ENCODE assay signal across 28 cellular contexts in genomic region chr3:138263104-138263503, GRCh38.
DNase-seq lines count a peak whose midpoint lies in the region; ATAC-seq and TF ChIP-seq lines count a peak whose summit lies in the region.
"Had no signal": no experiment of that assay in that cellular context is flagged by ENCODE, and none has a peak within 500 bp of the region (broad histone marks: within the 10 kb centered on the region; RNA-seq: fewer than 3 reads in every experiment).

No MANE protein-coding gene starts in this region.

- H3K4me3 ChIP-seq in AG09309 (ENCODE audit: control insufficient read depth, low read depth, low read length) (no peak overlapping the region), choroid plexus epithelial cell (ENCODE audit: low read depth, low read length) (no peak overlapping the region)
- H3K4me3 ChIP-seq: BLaER1, GM23248, pancreas, thoracic aorta, vagina had no signal

- peak; percentile 6 for TF ChIP-seq CTCF in AG09309 (IDR thresholded peaks at IDR 0.05; ENCODE audit: control insufficient read depth, insufficient read depth, low read depth, low read length, missing control alignments)
- TF ChIP-seq CTCF in HFFc6 (IDR thresholded peaks at IDR 0.05): peak; percentile 35; the same call in 1 of the 2 replicates
- TF ChIP-seq CTCF in choroid plexus epithelial cell (conservative IDR thresholded peaks at IDR 0.05; ENCODE audit: low read depth, low read length): peak; percentile 29

- H3K4me1 Mint-ChIP-seq in HFFc6 (ENCODE audit: low read depth): no peaks in the 10 kb centered on the region
- H3K4me1 Mint-ChIP-seq: activated CD4-positive, alpha-beta T cell treated with anti-CD3 and anti-CD28 coated beads, Interleukin-2, amount 10 ng/mL, durations not matched to agents 7 days and 5 days; activated CD8-positive, alpha-beta memory T cell treated with anti-CD3 and anti-CD28 coated beads, Interleukin-2, amount 10 ng/mL, durations not matched to agents 7 days and 5 days; mesothelial cell of epicardium had no signal

- DNase-seq in AG09309 (ENCODE audit: low read depth): no peak
- DNase-seq in HFFc6: no peak
- peak; percentile 23 for DNase-seq in choroid plexus epithelial cell (ENCODE audit: low read depth)
- peak; percentile 27 for DNase-seq in medulla oblongata (ENCODE audit: extremely low spot score)
- DNase-seq in H4 (ENCODE audit: low spot score): no peak
- no peak for DNase-seq in DMS53 treated with DMSO at 0.1 percent for 48 hours (lab: John Stamatoyannopoulos, UW; ENCODE audit: unreplicated experiment)
- DNase-seq: activated CD4-positive, alpha-beta T cell treated with anti-CD3 and anti-CD28 coated beads, Interleukin-2, amount 10 ng/mL, durations not matched to agents 7 days and 5 days; activated CD8-positive, alpha-beta memory T cell treated with anti-CD3 and anti-CD28 coated beads, Interleukin-2, amount 10 ng/mL, durations not matched to agents 7 days and 5 days; activated naive CD4-positive, alpha-beta T cell treated with anti-CD3 and anti-CD28 coated beads, Interleukin-2, amount 50 U/mL, for 16 hours; aorta; dermis blood vessel endothelial cell; GM23248; KG1; natural killer cell; NCI-H146; NCI-H2171 treated with DMSO at 0.1 percent for 48 hours; NCI-H524; pancreas; stimulated activated CD4-positive, alpha-beta T cell treated with anti-CD3 and anti-CD28 coated beads, Interleukin-4, amount 100 ng/mL, for 4 hours; stimulated activated naive CD4-positive, alpha-beta T cell had no signal

- H3K4me3 Mint-ChIP-seq in HFFc6: no peak overlapping the region
- H3K4me3 Mint-ChIP-seq: activated CD4-positive, alpha-beta T cell treated with anti-CD3 and anti-CD28 coated beads, Interleukin-2, amount 10 ng/mL, durations not matched to agents 7 days and 5 days; activated CD8-positive, alpha-beta memory T cell treated with anti-CD3 and anti-CD28 coated beads, Interleukin-2, amount 10 ng/mL, durations not matched to agents 7 days and 5 days; mesothelial cell of epicardium; natural killer cell had no signal

- ATAC-seq in HG02759 (IDR thresholded peaks at IDR 0.05; ENCODE audit: unreplicated experiment) (no peak), GM21447 (IDR thresholded peaks at IDR 0.05; ENCODE audit: unreplicated experiment) (no peak)
- ATAC-seq: activated CD8-positive, alpha-beta memory T cell treated with anti-CD3 and anti-CD28 coated beads, Interleukin-2, amount 10 ng/mL, durations not matched to agents 7 days and 5 days; left lobe of liver; natural killer cell; pancreas; sciatic nerve had no signal

- H3K27me3 Mint-ChIP-seq in HFFc6 (ENCODE audit: insufficient read depth): no peaks in the 10 kb centered on the region; the same call in 1 of the 2 replicates
- H3K27me3 Mint-ChIP-seq: activated CD4-positive, alpha-beta T cell treated with anti-CD3 and anti-CD28 coated beads, Interleukin-2, amount 10 ng/mL, durations not matched to agents 7 days and 5 days; activated CD8-positive, alpha-beta memory T cell treated with anti-CD3 and anti-CD28 coated beads, Interleukin-2, amount 10 ng/mL, durations not matched to agents 7 days and 5 days had no signal

- H3K9me3 Mint-ChIP-seq in HFFc6: no peaks in the 10 kb centered on the region
- H3K9me3 Mint-ChIP-seq: activated CD4-positive, alpha-beta T cell treated with anti-CD3 and anti-CD28 coated beads, Interleukin-2, amount 10 ng/mL, durations not matched to agents 7 days and 5 days; mesothelial cell of epicardium; natural killer cell had no signal

- H3K27ac Mint-ChIP-seq in HFFc6: no peak overlapping the region
- H3K27ac Mint-ChIP-seq: activated CD4-positive, alpha-beta T cell treated with anti-CD3 and anti-CD28 coated beads, Interleukin-2, amount 10 ng/mL, durations not matched to agents 7 days and 5 days; activated CD8-positive, alpha-beta memory T cell treated with anti-CD3 and anti-CD28 coated beads, Interleukin-2, amount 10 ng/mL, durations not matched to agents 7 days and 5 days; mesothelial cell of epicardium; natural killer cell had no signal

- peaks cover 8% of the 10 kb centered on the region; the same call in 1 of the 2 replicates for H3K36me3 Mint-ChIP-seq in HFFc6 (ENCODE audit: low read depth)

Comparison
In these comparisons a context has a peak if more than half of its experiments do, and no peak if none do; other contexts are left out.
1. DNase-seq: peak in choroid plexus epithelial cell (single experiment) and medulla oblongata (single experiment); none in AG09309 (single experiment), HFFc6 (single experiment), H4 (single experiment) and DMS53 treated with DMSO at 0.1 percent for 48 hours (single experiment).
2. Peak in every context shown above with its lines, with median percentiles within 50 percentile points of each other: CTCF ChIP-seq.